17 cellular contexts compared by ENCODE assay signal in genomic region chr11:69217276-69218105, GRCh38.
A peak's percentile ranks its signal among the peaks of the same experiment; 100 is the strongest.
DNase-seq lines count a peak whose midpoint lies in the region; ATAC-seq, FAIRE-seq and TF ChIP-seq lines count a peak whose summit lies in the region.
"Had no signal": no experiment of that assay in that cellular context is flagged by ENCODE, and none has a peak within 500 bp of the region (broad histone marks: within the 10 kb centered on the region; RNA-seq: fewer than 3 reads in every experiment).

No MANE protein-coding gene starts in this region.

- no peak overlapping the region for H3K4me3 Mint-ChIP-seq in stimulated activated memory B cell treated with anti-CD40 and anti-IgM and Interleukin-4, amounts not matched to agents 10 μg/mL and 1 μg/mL and 100 μg/mL, for 72 hours
- no peak overlapping the region for H3K4me3 Mint-ChIP-seq in T-helper 2 cell treated with Interferon-gamma antibody and Interleukin-4, amounts not matched to agents 5 μg/mL and 100 μg/mL, for 36 hours
- H3K4me3 Mint-ChIP-seq: activated CD4-positive, alpha-beta T cell treated with anti-CD3 and anti-CD28 coated beads, Interleukin-2, amount 10 ng/mL, durations not matched to agents 24 days and 14 days; activated T-helper 17 cell treated with anti-CD3 and anti-CD28 coated beads, Interleukin-2, amount 50 U/mL, for 72 hours; effector memory CD8-positive, alpha-beta T cell; GM23338; naive thymus-derived CD4-positive, alpha-beta T cell had no signal

- POLR2A ChIA-PET in HepG2 (lab: Yijun Ruan, JAX) = no interaction called here

- no peak; the same call in 2 of the 3 replicates for ATAC-seq in HepG2
- peak; percentile 10 for ATAC-seq in stimulated activated memory B cell treated with anti-CD40 and anti-IgM and Interleukin-4, amounts not matched to agents 10 μg/mL and 1 μg/mL and 100 μg/mL, for 72 hours
- ATAC-seq: activated T-helper 17 cell treated with anti-CD3 and anti-CD28 coated beads, Interleukin-2, amount 50 U/mL, for 72 hours; effector memory CD8-positive, alpha-beta T cell; GM23338; naive thymus-derived CD4-positive, alpha-beta T cell had no signal

- TF ChIP-seq CTCF in VCaP (conservative IDR thresholded peaks at IDR 0.05) (no peak), HepG2 (CRISPR knock-in tag; IDR thresholded peaks at IDR 0.05) (no peak)

- DNase-seq in NCI-H524 (lab: John Stamatoyannopoulos, UW) (peak; percentile 8 to 36), NCI-H524 treated with DMSO at 0.1 percent for 48 hours (lab: John Stamatoyannopoulos, UW) (no peak), HepG2 (ENCODE audit: low spot score) (no peak), iPS-NIHi11 (ENCODE audit: low spot score) (no peak), NCI-H69 (lab: John Stamatoyannopoulos, UW) (no peak)
- DNase-seq in T-helper 2 cell treated with Interferon-gamma antibody and Interleukin-4, amounts not matched to agents 5 μg/mL and 100 μg/mL, for 36 hours (ENCODE audit: low spot score) = no peak
- DNase-seq: activated CD4-positive, alpha-beta T cell treated with anti-CD3 and anti-CD28 coated beads, Interleukin-2, amount 10 ng/mL, durations not matched to agents 24 days and 14 days; effector memory CD8-positive, alpha-beta T cell; foreskin melanocyte; SW 1271 had no signal

- H3K79me2 ChIP-seq in HepG2 (ENCODE audit: insufficient read depth, low read length) = no peaks in the 10 kb centered on the region

- H3K27ac ChIP-seq in VCaP (peak overlapping the region; percentile 58; the same call in 1 of the 2 replicates), HepG2 (ENCODE audit: extremely low read length, insufficient read depth, low read length) (no peak overlapping the region)
- H3K27ac ChIP-seq: 22Rv1 had no signal

- H3K9me3 ChIP-seq in HepG2 (ENCODE audit: low read length) = no peaks in the 10 kb centered on the region

- no TSS peak for BruUV-seq in HepG2 (replicated peaks; lab: Mats Ljungman, UMichigan)

- no peaks in the 10 kb centered on the region for H3K4me1 ChIP-seq in HepG2 (ENCODE audit: insufficient read depth, low read length)

- no peaks in the 10 kb centered on the region for H3K36me3 Mint-ChIP-seq in stimulated activated memory B cell treated with anti-CD40 and anti-IgM and Interleukin-4, amounts not matched to agents 10 μg/mL and 1 μg/mL and 100 μg/mL, for 72 hours
- H3K36me3 Mint-ChIP-seq in T-helper 2 cell treated with Interferon-gamma antibody and Interleukin-4, amounts not matched to agents 5 μg/mL and 100 μg/mL, for 36 hours (ENCODE audit: low read depth) = no peaks in the 10 kb centered on the region
- H3K36me3 Mint-ChIP-seq: naive thymus-derived CD4-positive, alpha-beta T cell had no signal

- no peak for TF ChIP-seq POLR2A in HepG2 (IDR thresholded peaks at IDR 0.05; ENCODE audit: insufficient read depth in 1 of 2, low read depth in 2 of 2, low read length in 2 of 2)

- peaks cover 14% of the 10 kb centered on the region for H3K4me1 Mint-ChIP-seq in stimulated activated memory B cell treated with anti-CD40 and anti-IgM and Interleukin-4, amounts not matched to agents 10 μg/mL and 1 μg/mL and 100 μg/mL, for 72 hours
- peaks cover 6% of the 10 kb centered on the region for H3K4me1 Mint-ChIP-seq in T-helper 2 cell treated with Interferon-gamma antibody and Interleukin-4, amounts not matched to agents 5 μg/mL and 100 μg/mL, for 36 hours (ENCODE audit: low read depth)

- H3K4me2 ChIP-seq in HepG2 (ENCODE audit: low read depth, low read length) = no peak overlapping the region
- H3K4me2 ChIP-seq: GM23338 had no signal

- H3K4me3 ChIP-seq in HepG2 (replicated peaks in 1 of 3; ENCODE audit: insufficient read depth in 1 of 3, low read depth in 2 of 3, low read length in 3 of 3) = no peak overlapping the region
- H3K4me3 ChIP-seq: GM23338 had no signal

- intact Hi-C loops in HepG2 (cut with micrococcal nuclease; ENCODE audit: unreplicated experiment) = no loop called here

- peaks cover 3 to 30% of the 10 kb centered on the region in 2 experiments; a peak in 4 of 5 replicates for H3K27me3 ChIP-seq in HepG2 (ENCODE audit: control insufficient read depth in 1 of 2, insufficient read depth in 2 of 2, low read length in 2 of 2)

- no peaks in the 10 kb centered on the region for H3K36me3 ChIP-seq in HepG2 (replicated peaks in 1 of 2; ENCODE audit: control insufficient read depth in 1 of 2, insufficient read depth in 2 of 2, low read length in 2 of 2)

- no peak for FAIRE-seq in HepG2 (lab: Jason Lieb, UNC)
- FAIRE-seq: keratinocyte had no signal

- no peaks in the 10 kb centered on the region for H4K20me1 ChIP-seq in HepG2 (ENCODE audit: insufficient read depth, low read length)

- WGBS in HepG2 (ENCODE audit: low lambda C conversion rate) = 0% methylated on average over 1 of the region's 9 CpGs

- no peaks in the 10 kb centered on the region for H3K9me3 Mint-ChIP-seq in stimulated activated memory B cell treated with anti-CD40 and anti-IgM and Interleukin-4, amounts not matched to agents 10 μg/mL and 1 μg/mL and 100 μg/mL, for 72 hours
- H3K9me3 Mint-ChIP-seq in T-helper 2 cell treated with Interferon-gamma antibody and Interleukin-4, amounts not matched to agents 5 μg/mL and 100 μg/mL, for 36 hours = no peaks in the 10 kb centered on the region
- H3K9me3 Mint-ChIP-seq: activated T-helper 17 cell treated with anti-CD3 and anti-CD28 coated beads, Interleukin-2, amount 50 U/mL, for 72 hours; GM23338 had no signal

- in situ Hi-C loops in HepG2 (cut with HindIII; ENCODE audit: extremely low pct_ligation_motif_present, low pct_unique_long_range_greater_than_20kb) = loop anchor here (10.0 kb wide), 1 partner anchor 57 kb away; no protein-coding TSS in a partner anchor

- CTCF ChIA-PET in HepG2 (lab: Yijun Ruan, JAX; ENCODE audit: low intra/inter-chr PET ratio, low total read pairs) = no interaction called here

- H3K27me3 Mint-ChIP-seq in stimulated activated memory B cell treated with anti-CD40 and anti-IgM and Interleukin-4, amounts not matched to agents 10 μg/mL and 1 μg/mL and 100 μg/mL, for 72 hours = peaks cover 11% of the 10 kb centered on the region
- H3K27me3 Mint-ChIP-seq in T-helper 2 cell treated with Interferon-gamma antibody and Interleukin-4, amounts not matched to agents 5 μg/mL and 100 μg/mL, for 36 hours (ENCODE audit: low read depth) = no peaks in the 10 kb centered on the region

- no peak overlapping the region for H3K27ac Mint-ChIP-seq in stimulated activated memory B cell treated with anti-CD40 and anti-IgM and Interleukin-4, amounts not matched to agents 10 μg/mL and 1 μg/mL and 100 μg/mL, for 72 hours
- no peak overlapping the region for H3K27ac Mint-ChIP-seq in T-helper 2 cell treated with Interferon-gamma antibody and Interleukin-4, amounts not matched to agents 5 μg/mL and 100 μg/mL, for 36 hours
- H3K27ac Mint-ChIP-seq: activated CD4-positive, alpha-beta T cell treated with anti-CD3 and anti-CD28 coated beads, Interleukin-2, amount 10 ng/mL, durations not matched to agents 24 days and 14 days; activated T-helper 17 cell treated with anti-CD3 and anti-CD28 coated beads, Interleukin-2, amount 50 U/mL, for 72 hours; effector memory CD8-positive, alpha-beta T cell; GM23338; naive thymus-derived CD4-positive, alpha-beta T cell had no signal

- H3K9ac ChIP-seq in HepG2 (ENCODE audit: insufficient read depth, low read depth, low read length) = no peak overlapping the region

- no peak for TF ChIP-seq RAD21 in HepG2 (CRISPR knock-in tag; IDR thresholded peaks at IDR 0.05)

- H2AFZ ChIP-seq in HepG2 (ENCODE audit: low read length) = no peak overlapping the region
- H2AFZ ChIP-seq: GM23338 had no signal

- TF ChIP-seq EP300 in HepG2 (IDR thresholded peaks at IDR 0.05; ENCODE audit: low read depth in 2 of 2, low read length in 2 of 2) = no peak
- TF ChIP-seq EP300 in HepG2 (CRISPR knock-in tag; IDR thresholded peaks at IDR 0.05; ENCODE audit: borderline replicate concordance) = no peak

TF ChIP-seq in HepG2, 621 proteins besides CTCF, POLR2A, EP300 and RAD21:
- TF ChIP-seq ZNF564 (CRISPR knock-in tag; IDR thresholded peaks at IDR 0.05) (no peak), ZNF629 (CRISPR knock-in tag; conservative IDR thresholded peaks at IDR 0.05) (peak; percentile 72)

Comparison
In these comparisons a context has a peak if more than half of its experiments do, and no peak if none do; other contexts are left out.
1. DNase-seq: peak in NCI-H524 (2 of 2); none in NCI-H524 treated with DMSO at 0.1 percent for 48 hours (single experiment), HepG2 (single experiment), T-helper 2 cell treated with Interferon-gamma antibody and Interleukin-4, amounts not matched to agents 5 μg/mL and 100 μg/mL, for 36 hours (single experiment), iPS-NIHi11 (single experiment) and NCI-H69 (single experiment).